7 cellular contexts compared by ENCODE assay signal in the genomic region with DNA sequence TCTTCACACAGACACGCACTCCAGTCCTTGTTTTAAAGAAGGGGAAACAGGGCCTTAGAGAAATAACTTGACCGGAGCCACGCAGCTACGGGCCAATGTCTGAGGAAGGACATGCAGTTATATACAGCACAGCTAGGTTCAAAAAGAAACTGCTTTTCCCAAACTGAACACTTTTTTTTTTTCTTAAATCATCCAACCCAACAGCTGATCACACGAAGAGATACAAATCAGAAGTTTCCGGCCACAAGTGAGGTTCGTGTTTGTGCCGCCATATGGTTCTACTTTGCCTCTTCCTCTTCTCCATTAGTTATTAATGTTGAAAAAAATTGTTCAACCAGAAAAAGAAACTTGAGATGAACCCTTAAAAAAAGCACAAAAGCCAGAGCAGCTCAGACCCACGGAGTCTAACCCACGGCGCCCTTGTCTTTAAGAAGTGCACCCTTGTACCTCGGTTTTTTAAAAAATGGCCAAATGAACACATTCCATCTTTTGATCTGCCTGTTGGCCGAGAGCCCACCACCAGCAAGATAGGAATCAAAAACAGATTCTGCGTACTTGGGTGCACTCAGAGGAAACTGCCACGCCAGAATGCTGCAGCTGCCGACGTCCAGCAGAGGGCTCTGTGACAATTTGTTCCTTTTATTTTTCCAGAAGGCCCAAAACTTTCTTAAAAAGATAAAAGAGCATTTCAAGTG.
DNase-seq lines count a peak whose midpoint lies in the region; ATAC-seq and TF ChIP-seq lines count a peak whose summit lies in the region.

No MANE protein-coding gene starts in this region.

- TF ChIP-seq POLR2A in gastroesophageal sphincter (IDR thresholded peaks at IDR 0.05), result no peak

- peaks cover 21% of the 10 kb centered on the region for H3K4me1 ChIP-seq in Panc1 (ENCODE audit: control insufficient read depth, insufficient read depth, low read length)
- H3K4me1 ChIP-seq in gastroesophageal sphincter, result peaks cover 9 to 100% (median 34%) of the 10 kb centered on the region in 3 donors
- peaks cover 37% of the 10 kb centered on the region for H3K4me1 ChIP-seq in psoas muscle
- peaks cover 49% of the 10 kb centered on the region for H3K4me1 ChIP-seq in upper lobe of right lung

- ATAC-seq in HG02938 (IDR thresholded peaks at IDR 0.05; ENCODE audit: unreplicated experiment) (peak; percentile 60), Panc1 (no peak), gastroesophageal sphincter (peak; percentile 60), psoas muscle (peak in 3 of 4 donors; percentile 33 to 68 (median 37)), upper lobe of right lung (peak; percentile 60)

- intact Hi-C loops in Panc1 (cut with micrococcal nuclease; ENCODE audit: unreplicated experiment), result loop anchor here (5.0 kb wide), 1 partner anchor 261 kb away; no protein-coding TSS in a partner anchor
- intact Hi-C loops in psoas muscle (cut with DNase I), result loop anchor here in 1 of 2 donors (5.0 kb wide), 1 partner anchor 86 kb away; no protein-coding TSS in a partner anchor
- intact Hi-C loops in upper lobe of right lung (cut with DNase I), result no loop called here

- H3K9me3 ChIP-seq in Panc1 (ENCODE audit: control insufficient read depth, insufficient read depth, low read depth, low read length), result no peaks in the 10 kb centered on the region
- no peaks in the 10 kb centered on the region for H3K9me3 ChIP-seq in gastroesophageal sphincter
- H3K9me3 ChIP-seq in psoas muscle, result no peaks in the 10 kb centered on the region
- no peaks in the 10 kb centered on the region for H3K9me3 ChIP-seq in upper lobe of right lung

- no peaks in the 10 kb centered on the region; the same call in 1 of the 2 replicates for H3K36me3 ChIP-seq in Panc1 (ENCODE audit: control insufficient read depth, insufficient read depth, low read length)
- peaks cover 0 to 3% of the 10 kb centered on the region in 2 donors for H3K36me3 ChIP-seq in gastroesophageal sphincter
- peaks cover 0 to 3% of the 10 kb centered on the region in 2 donors for H3K36me3 ChIP-seq in psoas muscle (ENCODE audit: insufficient read depth in 1 of 2, low read depth in 1 of 2)
- no peaks in the 10 kb centered on the region for H3K36me3 ChIP-seq in upper lobe of right lung

- peak; percentile 87 for TF ChIP-seq CTCF in GM12872 (IDR thresholded peaks at IDR 0.05; ENCODE audit: insufficient read depth, low read depth, low read length)
- peak; percentile 91 for TF ChIP-seq CTCF in Panc1 (IDR thresholded peaks at IDR 0.05)
- peak in 3 of 4 experiments; percentile 83 to 93 (median 85) for TF ChIP-seq CTCF in gastroesophageal sphincter (IDR thresholded peaks at IDR 0.05)
- peak; percentile 67 for TF ChIP-seq CTCF in psoas muscle (IDR thresholded peaks at IDR 0.05)
- TF ChIP-seq CTCF in upper lobe of right lung (IDR thresholded peaks at IDR 0.05), result peak; percentile 83

- in situ Hi-C loops in Panc1 (cut with HindIII; ENCODE audit: low pct_unique_long_range_greater_than_20kb, low sequenced_read_pairs), result no loop called here

- POLR2A ChIA-PET in Panc1 (lab: Charles Lee), result no interaction called here

- H3K27me3 ChIP-seq in Panc1 (ENCODE audit: control insufficient read depth, insufficient read depth, low read length) (no peaks in the 10 kb centered on the region), gastroesophageal sphincter (no peaks in the 10 kb centered on the region), psoas muscle (ENCODE audit: insufficient read depth in 3 of 3, low read length in 2 of 3) (no peaks in the 10 kb centered on the region), upper lobe of right lung (no peaks in the 10 kb centered on the region)

- CTCF ChIA-PET in Panc1 (lab: Charles Lee), result interaction anchor here (0.6 to 1.0 kb wide), 2 partner anchors 38 to 175 kb away, joined by 3 to 9 read pairs; no protein-coding TSS in a partner anchor

- DNase-seq in Panc1 (ENCODE audit: low read depth, low spot score) (peak; percentile 22), psoas muscle (peak; percentile 58 to 75), upper lobe of right lung (no peak)
- DNase-seq in activated gamma-delta T cell treated with anti-CD3 and anti-CD28 coated beads, Interleukin-2, amount 50 U/mL, for 16 hours (ENCODE audit: low read depth), result peak; percentile 23

- no peak overlapping the region for H3K4me3 ChIP-seq in Panc1 (ENCODE audit: low read depth in 2 of 2, low read length in 2 of 2)
- H3K4me3 ChIP-seq in gastroesophageal sphincter, result peak overlapping the region in 1 of 2 donors; percentile 9
- H3K4me3 ChIP-seq in psoas muscle, result no peak overlapping the region
- peak overlapping the region; percentile 22 for H3K4me3 ChIP-seq in upper lobe of right lung

- TF ChIP-seq EP300 in gastroesophageal sphincter (IDR thresholded peaks at IDR 0.05), result no peak

- H3K27ac ChIP-seq in Panc1 (ENCODE audit: low read length) (0 out of 2 replicates have a peak overlapping the region, but pooled peaks have one; percentile 9), gastroesophageal sphincter (peak overlapping the region; percentile 68 to 93 (median 84)), psoas muscle (peak overlapping the region; percentile 52), upper lobe of right lung (peak overlapping the region; percentile 83)

- TSS peak; percentile 8 for BruUV-seq in Panc1 (replicated peaks; lab: Mats Ljungman, UMichigan)

- 7 to 12% methylated on average over 12 to 17 of the region's 17 CpGs for WGBS in gastroesophageal sphincter (ENCODE audit: low coverage in 1 of 2), 2 donors
- 40 to 50% (median 42%) methylated on average over 17 of the region's 17 CpGs for WGBS in psoas muscle, 3 donors

Comparison
In these comparisons a context has a peak if more than half of its experiments do, and no peak if none do; other contexts are left out.
1. H3K27ac ChIP-seq: peak in every context shown above with its lines; median percentile 84 in gastroesophageal sphincter; 83 in upper lobe of right lung; 52 in psoas muscle; 9 in Panc1.